9 cellular contexts compared by ENCODE assay signal in genomic region chr3:70982700-70983140, GRCh38.
DNase-seq lines count a peak whose midpoint lies in the region; ATAC-seq, FAIRE-seq and TF ChIP-seq lines count a peak whose summit lies in the region.
"Had no signal": no experiment of that assay in that cellular context is flagged by ENCODE, and none has a peak within 500 bp of the region (broad histone marks: within the 10 kb centered on the region; RNA-seq: fewer than 3 reads in every experiment).

No MANE protein-coding gene starts in this region.

- CTCF ChIA-PET in HCT116 (lab: Charles Lee) (no interaction called here), HepG2 (lab: Yijun Ruan, JAX; ENCODE audit: low intra/inter-chr PET ratio, low total read pairs) (no interaction called here)

- 99% methylated on average over 6 of the region's 6 CpGs for WGBS in HepG2 (ENCODE audit: low lambda C conversion rate)
- WGBS in suprapubic skin, result 17% methylated on average over 6 of the region's 6 CpGs

- H3K27me3 ChIP-seq in HCT116 (ENCODE audit: insufficient read depth, low read length) (no peaks in the 10 kb centered on the region), RWPE2 (ENCODE audit: insufficient read depth, poor library complexity, severe bottlenecking) (no peaks in the 10 kb centered on the region), HepG2 (ENCODE audit: control insufficient read depth in 1 of 2, insufficient read depth in 2 of 2, low read length in 2 of 2) (no peaks in the 10 kb centered on the region), suprapubic skin (no peaks in the 10 kb centered on the region)

- H3K4me1 ChIP-seq in HCT116 (ENCODE audit: control insufficient read depth in 1 of 2, insufficient read depth in 2 of 2, low read length in 2 of 2) (peaks cover 20 to 33% of the 10 kb centered on the region in 2 experiments), RWPE2 (ENCODE audit: insufficient read depth, poor library complexity, severe bottlenecking) (peaks cover 20% of the 10 kb centered on the region), HepG2 (ENCODE audit: insufficient read depth, low read length) (peaks cover 11% of the 10 kb centered on the region; the same call in 1 of the 2 replicates), suprapubic skin (peaks cover 44% of the 10 kb centered on the region)

- H3K9me2 ChIP-seq in HCT116 (ENCODE audit: insufficient read depth), result no peaks in the 10 kb centered on the region

- no peaks in the 10 kb centered on the region for H3K36me3 ChIP-seq in HCT116 (ENCODE audit: control insufficient read depth in 1 of 2, insufficient read depth in 2 of 2, low read length in 2 of 2)
- peaks cover 46% of the 10 kb centered on the region for H3K36me3 ChIP-seq in RWPE2 (ENCODE audit: low read depth)
- H3K36me3 ChIP-seq in HepG2 (replicated peaks in 1 of 2; ENCODE audit: control insufficient read depth in 1 of 2, insufficient read depth in 2 of 2, low read length in 2 of 2), result peaks cover 33 to 50% of the 10 kb centered on the region in 2 experiments
- peaks cover 26% of the 10 kb centered on the region for H3K36me3 ChIP-seq in suprapubic skin

- peak overlapping the region; percentile 12; the same call in 1 of the 2 replicates for H3K9ac ChIP-seq in HCT116 (ENCODE audit: low read length)
- H3K9ac ChIP-seq in HepG2 (ENCODE audit: insufficient read depth, low read depth, low read length), result no peak overlapping the region

- H3K9me3 ChIP-seq in HCT116 (ENCODE audit: control insufficient read depth in 1 of 2, insufficient read depth in 1 of 2, low read depth in 1 of 2, low read length in 2 of 2) (no peaks in the 10 kb centered on the region), RWPE2 (ENCODE audit: severe bottlenecking) (no peaks in the 10 kb centered on the region), HepG2 (ENCODE audit: low read length) (no peaks in the 10 kb centered on the region), suprapubic skin (no peaks in the 10 kb centered on the region)

- peak overlapping the region; percentile 68 for H3K4me2 ChIP-seq in HCT116 (ENCODE audit: low read length)
- H3K4me2 ChIP-seq in HepG2 (ENCODE audit: low read depth, low read length), result no peak overlapping the region

- no peaks in the 10 kb centered on the region for H3K79me2 ChIP-seq in HCT116 (ENCODE audit: insufficient read depth, low read length)
- no peaks in the 10 kb centered on the region for H3K79me2 ChIP-seq in HepG2 (ENCODE audit: insufficient read depth, low read length)

- H3K4me3 ChIP-seq in HCT116 (replicated peaks in 1 of 2; ENCODE audit: low read depth in 1 of 2, low read length in 2 of 2) (peak overlapping the region in 1 of 2 experiments; percentile 28; a peak in 1 of 4 replicates), RWPE2 (ENCODE audit: severe bottlenecking) (no peak overlapping the region), HepG2 (replicated peaks in 1 of 3; ENCODE audit: insufficient read depth in 1 of 3, low read depth in 2 of 3, low read length in 3 of 3) (no peak overlapping the region), suprapubic skin (peak overlapping the region; percentile 11)

- TF ChIP-seq EP300 in HepG2 (IDR thresholded peaks at IDR 0.05; ENCODE audit: low read depth in 2 of 2, low read length in 2 of 2), result no peak
- no peak for TF ChIP-seq EP300 in HepG2 (CRISPR knock-in tag; IDR thresholded peaks at IDR 0.05; ENCODE audit: borderline replicate concordance)
- no peak for TF ChIP-seq EP300 in suprapubic skin (IDR thresholded peaks at IDR 0.05)

- POLR2A ChIA-PET in HCT116 (lab: Charles Lee), result no interaction called here
- POLR2A ChIA-PET in HepG2 (lab: Yijun Ruan, JAX), result no interaction called here

- TF ChIP-seq RAD21 in HCT116 (IDR thresholded peaks at IDR 0.05; ENCODE audit: low read depth), result no peak
- TF ChIP-seq RAD21 in HepG2 (CRISPR knock-in tag; IDR thresholded peaks at IDR 0.05), result no peak

- no peak for TF ChIP-seq CTCF in HCT116 (IDR thresholded peaks at IDR 0.05 in 2 of 3, conservative IDR thresholded peaks at IDR 0.05 in 1 of 3; ENCODE audit: borderline replicate concordance in 1 of 3, insufficient read depth in 1 of 3, low read depth in 2 of 3, low read length in 2 of 3)
- no peak for TF ChIP-seq CTCF in RWPE2 (IDR thresholded peaks at IDR 0.05; ENCODE audit: poor library complexity, severe bottlenecking)
- TF ChIP-seq CTCF in HepG2 (CRISPR knock-in tag; IDR thresholded peaks at IDR 0.05), result no peak
- TF ChIP-seq CTCF in suprapubic skin (IDR thresholded peaks at IDR 0.05), result no peak

- RAD21 ChIA-PET in HCT116 (lab: Charles Lee; ENCODE audit: low non-redundant PET in 1 of 2, low total read pairs in 2 of 2, uncharacterized antibody in 2 of 2, unreplicated experiment in 2 of 2), result no interaction called here

- no TSS peak for BruUV-seq in HCT116 (replicated peaks; lab: Mats Ljungman, UMichigan)
- TSS peak; percentile 6 for BruUV-seq in HepG2 (replicated peaks; lab: Mats Ljungman, UMichigan)

- peak; percentile 81 for DNase-seq in EL
- peak; percentile 71 for DNase-seq in HCT116 (ENCODE audit: low read depth, low spot score)
- DNase-seq in RWPE2 (ENCODE audit: low spot score), result no peak
- peak; percentile 71 to 96 for DNase-seq in dermis microvascular lymphatic vessel endothelial cell (ENCODE audit: low read depth in 2 of 2)
- DNase-seq in HepG2 (ENCODE audit: low spot score), result no peak
- DNase-seq in suprapubic skin (ENCODE audit: low spot score in 2 of 2), result peak in 1 of 2 donors; percentile 72
- no peak for DNase-seq in middle frontal gyrus (ENCODE audit: extremely low spot score, low spot score)
- no peak for DNase-seq in UCSD-AML1 (lab: John Stamatoyannopoulos, UW; ENCODE audit: unreplicated experiment)

- H3K27ac ChIP-seq in HCT116 (ENCODE audit: low read depth, low read length) (peak overlapping the region; percentile 68), RWPE2 (ENCODE audit: poor library complexity, severe bottlenecking) (peak overlapping the region; percentile 57), HepG2 (ENCODE audit: extremely low read length, insufficient read depth, low read length) (no peak overlapping the region), suprapubic skin (peak overlapping the region; percentile 87)

- ATAC-seq in HCT116, result peak; percentile 98
- peak; percentile 98 for ATAC-seq in RWPE2 (ENCODE audit: low read depth)
- no peak for ATAC-seq in HepG2

- no peak for FAIRE-seq in HepG2 (lab: Jason Lieb, UNC)
- FAIRE-seq: TTC549 had no signal

- H2AFZ ChIP-seq in HCT116 (ENCODE audit: low read depth, low read length, poor library complexity, severe bottlenecking) (peak overlapping the region; percentile 54), HepG2 (ENCODE audit: low read length) (no peak overlapping the region)

- TF ChIP-seq POLR2A in HCT116 (IDR thresholded peaks at IDR 0.05; ENCODE audit: borderline replicate concordance, extremely low read depth, insufficient read depth, insufficient read length), result no peak
- no peak for TF ChIP-seq POLR2A in HepG2 (IDR thresholded peaks at IDR 0.05; ENCODE audit: insufficient read depth in 1 of 2, low read depth in 2 of 2, low read length in 2 of 2)
- TF ChIP-seq POLR2A in suprapubic skin (IDR thresholded peaks at IDR 0.05), result no peak

- in situ Hi-C loops in HepG2 (cut with HindIII; ENCODE audit: extremely low pct_ligation_motif_present, low pct_unique_long_range_greater_than_20kb), result no loop called here

- intact Hi-C loops in HCT116 (cut with micrococcal nuclease) (no loop called here), HepG2 (cut with micrococcal nuclease; ENCODE audit: unreplicated experiment) (no loop called here)

- H4K20me1 ChIP-seq in HCT116 (ENCODE audit: insufficient read depth) (no peaks in the 10 kb centered on the region), HepG2 (ENCODE audit: insufficient read depth, low read length) (no peaks in the 10 kb centered on the region)

TF ChIP-seq in HCT116, 20 proteins besides CTCF, POLR2A, EP300 and RAD21 (continues in another document):
- no peak for TF ChIP-seq SIN3A (IDR thresholded peaks at IDR 0.05; ENCODE audit: low read depth)
- TF ChIP-seq CBX3 (IDR thresholded peaks at IDR 0.05; ENCODE audit: low read depth), result peak; percentile 50; the same call in 1 of the 2 replicates
- TF ChIP-seq SP1 (IDR thresholded peaks at IDR 0.05; ENCODE audit: low read depth), result peak; percentile 76
- no peak for TF ChIP-seq TCF7L2 (IDR thresholded peaks at IDR 0.05; ENCODE audit: borderline replicate concordance, extremely low read depth, insufficient read depth, insufficient read length)
- TF ChIP-seq YY1 (IDR thresholded peaks at IDR 0.05; ENCODE audit: extremely low read depth, insufficient replicate concordance, low read depth, low read length), result no peak
- no peak for TF ChIP-seq EGR1 (IDR thresholded peaks at IDR 0.05; ENCODE audit: low read depth)
- peak; percentile 30; the same call in 1 of the 2 replicates for TF ChIP-seq POLR2AphosphoS5 (IDR thresholded peaks at IDR 0.05; ENCODE audit: low read depth, low read length)
- no peak for TF ChIP-seq ZNF274 (IDR thresholded peaks at IDR 0.05; ENCODE audit: low read depth, low read length)
- TF ChIP-seq ATF3 (IDR thresholded peaks at IDR 0.05), result no peak
- peak; percentile 34; the same call in 1 of the 2 replicates for TF ChIP-seq CEBPB (IDR thresholded peaks at IDR 0.05; ENCODE audit: low read depth)
- TF ChIP-seq ZFX (IDR thresholded peaks at IDR 0.05), result no peak

TF ChIP-seq in HepG2, 621 proteins besides CTCF, POLR2A, EP300 and RAD21 (continues in another document):
- TF ChIP-seq ARNTL (CRISPR knock-in tag; IDR thresholded peaks at IDR 0.05) (no peak), ZNF614 (CRISPR knock-in tag; IDR thresholded peaks at IDR 0.05; ENCODE audit: borderline replicate concordance) (no peak), BCL3 (CRISPR knock-in tag; IDR thresholded peaks at IDR 0.05) (no peak)

Comparison
In these comparisons a context has a peak if more than half of its experiments do, and no peak if none do; other contexts are left out.
1. DNase-seq: peak in EL (single experiment), HCT116 (single experiment) and dermis microvascular lymphatic vessel endothelial cell (2 of 2); none in RWPE2 (single experiment), HepG2 (single experiment), middle frontal gyrus (single experiment) and UCSD-AML1 (single experiment).